Comparison of ENCODE assay signal across 28 cellular contexts in genomic region chrY:21028506-21028905, GRCh38.
"Had no signal": no experiment of that assay in that cellular context is flagged by ENCODE, and none has a peak within 500 bp of the region (broad histone marks: within the 10 kb centered on the region; RNA-seq: fewer than 3 reads in every experiment).

No MANE protein-coding gene starts in this region.

- ATAC-seq: left colon; left lung; lower lobe of right lung; naive thymus-derived CD8-positive, alpha-beta T cell; pancreas; right cardiac atrium; sciatic nerve; stimulated activated naive B cell treated with anti-CD40 and anti-IgM and Interleukin-4, amounts not matched to agents 10 μg/mL and 1 μg/mL and 100 μg/mL, for 72 hours had no signal

- H3K36me3 Mint-ChIP-seq: immature natural killer cell; naive thymus-derived CD8-positive, alpha-beta T cell; stimulated activated naive B cell treated with anti-CD40 and anti-IgM and Interleukin-4, amounts not matched to agents 10 μg/mL and 1 μg/mL and 100 μg/mL, for 72 hours had no signal

- H3K4me3 ChIP-seq: left lung, lower lobe of right lung, pancreas, prostate gland, skin epidermis, tibial nerve, upper lobe of left lung, vagina had no signal

- H3K27ac Mint-ChIP-seq: immature natural killer cell; nephron; stimulated activated naive B cell treated with anti-CD40 and anti-IgM and Interleukin-4, amounts not matched to agents 10 μg/mL and 1 μg/mL and 100 μg/mL, for 72 hours; stimulated activated naive CD8-positive, alpha-beta T cell treated with anti-CD3 and anti-CD28 coated beads, Interleukin-15, Interleukin-2, amounts not matched to agents 100 ng/mL and 50 ng/mL, for 24 hours had no signal

- DNase-seq: hypothalamus; immature natural killer cell; kidney; left colon; left lung; lower lobe of right lung; mammary epithelial cell; mesenchymal stem cell; naive thymus-derived CD8-positive, alpha-beta T cell; nucleus accumbens; pancreas; posterior cingulate gyrus; retina; right cardiac atrium; stimulated activated CD4-positive, alpha-beta T cell treated with anti-CD3 and anti-CD28 coated beads, Interleukin-12 subunit alpha, Interleukin-12 subunit beta, amount 100 ng/mL, for 4 hours; stimulated activated CD4-positive, alpha-beta T cell treated with anti-CD3 and anti-CD28 coated beads, Interleukin-15, amount 100 ng/mL, for 24 hours; stimulated activated CD4-positive, alpha-beta T cell treated with anti-CD3 and anti-CD28 coated beads, Interleukin-2, amount 100 ng/mL, for 24 hours; stimulated activated CD4-positive, alpha-beta T cell treated with anti-CD3 and anti-CD28 coated beads, Interleukin-4, amount 100 ng/mL, for 1 hour; stimulated activated naive B cell treated with anti-CD40 and anti-IgM and Interleukin-4, amounts not matched to agents 10 μg/mL and 1 μg/mL and 100 μg/mL, for 72 hours; upper lobe of left lung had no signal

- H3K9me3 Mint-ChIP-seq: naive thymus-derived CD8-positive, alpha-beta T cell; nephron; neural crest cell; stimulated activated naive CD8-positive, alpha-beta T cell treated with anti-CD3 and anti-CD28 coated beads, Interleukin-15, Interleukin-2, amounts not matched to agents 100 ng/mL and 50 ng/mL, for 24 hours had no signal

- H3K4me1 Mint-ChIP-seq: immature natural killer cell, nephron, neural crest cell had no signal

- H3K27me3 ChIP-seq: left lung, pancreas, tibial nerve, upper lobe of left lung, vagina had no signal

- H3K27me3 Mint-ChIP-seq: naive thymus-derived CD8-positive, alpha-beta T cell; stimulated activated naive B cell treated with anti-CD40 and anti-IgM and Interleukin-4, amounts not matched to agents 10 μg/mL and 1 μg/mL and 100 μg/mL, for 72 hours; stimulated activated naive CD8-positive, alpha-beta T cell treated with anti-CD3 and anti-CD28 coated beads, Interleukin-15, Interleukin-2, amounts not matched to agents 100 ng/mL and 50 ng/mL, for 24 hours had no signal

- H3K4me3 Mint-ChIP-seq: immature natural killer cell; nephron; neural crest cell; stimulated activated naive CD8-positive, alpha-beta T cell treated with anti-CD3 and anti-CD28 coated beads, Interleukin-15, Interleukin-2, amounts not matched to agents 100 ng/mL and 50 ng/mL, for 24 hours had no signal

- H3K4me1 ChIP-seq: left lung, lower lobe of right lung, pancreas, prostate gland, tibial nerve, upper lobe of left lung, vagina had no signal

- H3K27ac ChIP-seq: left lung, lower lobe of right lung, pancreas, prostate gland, skin epidermis, tibial nerve, upper lobe of left lung, vagina had no signal
